Comparison of ENCODE assay signal across 25 cellular contexts in genomic region chr2:185375731-185376130, GRCh38.
DNase-seq lines count a peak whose midpoint lies in the region; ATAC-seq, FAIRE-seq and TF ChIP-seq lines count a peak whose summit lies in the region.
"Had no signal": no experiment of that assay in that cellular context is flagged by ENCODE, and none has a peak within 500 bp of the region (broad histone marks: within the 10 kb centered on the region; RNA-seq: fewer than 3 reads in every experiment).

No MANE protein-coding gene starts in this region.

- H2BK20ac ChIP-seq in IMR-90 (ENCODE audit: low read depth, low read length): no peak overlapping the region

- H3F3A ChIP-seq in PC-3 (ENCODE audit: low read length, unreplicated experiment): no peaks in the 10 kb centered on the region

- H3K4me1 ChIP-seq in A549 (no peaks in the 10 kb centered on the region), IMR-90 (ENCODE audit: control insufficient read depth, insufficient read depth, low read length) (no peaks in the 10 kb centered on the region), pancreas (no peaks in the 10 kb centered on the region), PC-3 (ENCODE audit: insufficient read depth, low read length) (no peaks in the 10 kb centered on the region)
- H3K4me1 ChIP-seq: BE2C, BLaER1 had no signal

- DNase-seq in A549 (ENCODE audit: low read depth in 1 of 2, low spot score in 1 of 2) (no peak), IMR-90 (no peak), frontal cortex (ENCODE audit: low spot score in 2 of 2) (no peak), pancreas (no peak), HPDE6-E6E7 (ENCODE audit: extremely low spot score) (no peak), AG08395 (ENCODE audit: low spot score) (no peak), PC-3 (no peak)
- DNase-seq: 8988T; BE2C; C1 segment of cervical spinal cord; CD4-positive, alpha-beta memory T cell; CD4-positive, CD25-positive, alpha-beta regulatory T cell; CD8-positive, alpha-beta memory T cell; COR-L47; DMS 273 treated with DMSO at 0.1 percent for 48 hours; DMS153; DMS53; DMS79; DND-41; EL; GDM1 had no signal

- intact Hi-C loops in IMR-90 (cut with micrococcal nuclease) (no loop called here), pancreas (cut with DNase I) (no loop called here), PC-3 (cut with micrococcal nuclease) (no loop called here)

- no peak overlapping the region for H3K9ac ChIP-seq in IMR-90 (ENCODE audit: low read depth, low read length)
- no peak overlapping the region for H3K9ac ChIP-seq in PC-3 (ENCODE audit: low read length)
- H3K9ac ChIP-seq: BLaER1 had no signal

- H4K91ac ChIP-seq in IMR-90 (ENCODE audit: insufficient read depth, low read depth, low read length): no peak overlapping the region

- H3K9me1 ChIP-seq in IMR-90 (ENCODE audit: insufficient read depth, low read length): no peaks in the 10 kb centered on the region

- no peaks in the 10 kb centered on the region for H3K9me2 ChIP-seq in PC-3 (replicated peaks; ENCODE audit: low read length)

- H3K4me3 ChIP-seq in A549: no peak overlapping the region
- H3K4me3 ChIP-seq in IMR-90 (ENCODE audit: insufficient read depth, low read depth, low read length): no peak overlapping the region
- H3K4me3 ChIP-seq in pancreas: no peak overlapping the region
- no peak overlapping the region for H3K4me3 ChIP-seq in PC-3 (ENCODE audit: low read length)
- H3K4me3 ChIP-seq: BLaER1, GM12878 had no signal

- no peaks in the 10 kb centered on the region for H3K79me2 ChIP-seq in PC-3 (ENCODE audit: low read length)

- CTCF ChIA-PET in A549 (lab: Yijun Ruan, JAX) (no interaction called here), IMR-90 (lab: Yijun Ruan, JAX) (no interaction called here), PC-3 (lab: Charles Lee) (no interaction called here)

- no peaks in the 10 kb centered on the region for H3K9me3 ChIP-seq in A549
- peaks cover 13% of the 10 kb centered on the region; the same call in 1 of the 2 replicates for H3K9me3 ChIP-seq in IMR-90 (ENCODE audit: control insufficient read depth, insufficient read depth, low read length)
- H3K9me3 ChIP-seq in pancreas: no peaks in the 10 kb centered on the region
- H3K9me3 ChIP-seq in PC-3 (ENCODE audit: low read length): no peaks in the 10 kb centered on the region
- H3K9me3 ChIP-seq: BE2C, BLaER1 had no signal

- in situ Hi-C loops in IMR-90 (cut with MboI; ENCODE audit: low sequenced_read_pairs): no loop called here

- no peak overlapping the region for H4K5ac ChIP-seq in IMR-90 (ENCODE audit: low read depth, low read length)

- 48% methylated on average over 3 of the region's 3 CpGs for WGBS in A549 (ENCODE audit: missing lambda C conversion rate)
- WGBS in IMR-90 (ENCODE audit: extremely low coverage in 2 of 2, insufficient read length in 1 of 2), 2 experiments: 83% methylated on average over 1 of the region's 3 CpGs; no CpG with 5 or more reads in 1 of the 2 experiments
- 69 to 78% methylated on average over 3 of the region's 3 CpGs for WGBS in pancreas, 2 donors

- TF ChIP-seq RAD21 in A549 (conservative IDR thresholded peaks at IDR 0.05 in 1 of 2, IDR thresholded peaks at IDR 0.05 in 1 of 2): no peak
- TF ChIP-seq RAD21 in IMR-90 (IDR thresholded peaks at IDR 0.05; ENCODE audit: low read length): no peak

- no peak for TF ChIP-seq EP300 in A549 (IDR thresholded peaks at IDR 0.05)

- TF ChIP-seq CTCF in A549 (IDR thresholded peaks at IDR 0.05) (no peak), IMR-90 (conservative IDR thresholded peaks at IDR 0.05; ENCODE audit: low read depth, low read length) (no peak), pancreas (IDR thresholded peaks at IDR 0.05) (no peak), PC-3 (conservative IDR thresholded peaks at IDR 0.05; ENCODE audit: low read depth, low read length) (no peak)

- H2AFZ ChIP-seq in IMR-90 (replicated peaks; ENCODE audit: low read length, poor library complexity) (no peak overlapping the region), PC-3 (ENCODE audit: low read length) (no peak overlapping the region)

- no peak overlapping the region for H3K18ac ChIP-seq in IMR-90 (ENCODE audit: low read depth, low read length)

- H3K27me3 ChIP-seq in IMR-90 (ENCODE audit: control insufficient read depth, insufficient read depth, low read length) (no peaks in the 10 kb centered on the region), pancreas (no peaks in the 10 kb centered on the region), PC-3 (ENCODE audit: low read length) (no peaks in the 10 kb centered on the region)
- H3K27me3 ChIP-seq: BE2C, BLaER1 had no signal

- dilution Hi-C loops in IMR-90 (cut with HindIII; ENCODE audit: low sequenced_read_pairs, unreplicated experiment): no loop called here

- H3K27ac ChIP-seq in A549 (no peak overlapping the region), IMR-90 (ENCODE audit: insufficient read depth, low read length) (no peak overlapping the region), pancreas (no peak overlapping the region), PC-3 (ENCODE audit: low read length) (no peak overlapping the region)
- H3K27ac ChIP-seq: BLaER1 had no signal

- H3K4me2 ChIP-seq in A549 (no peak overlapping the region), IMR-90 (ENCODE audit: low read depth, low read length) (no peak overlapping the region), PC-3 (ENCODE audit: low read length) (no peak overlapping the region)
- H3K4me2 ChIP-seq: BLaER1 had no signal

- no peak overlapping the region for H3K14ac ChIP-seq in IMR-90 (replicated peaks; ENCODE audit: low read depth, low read length)

- FAIRE-seq in A549 (lab: Jason Lieb, UNC) (no peak), frontal cortex (lab: Jason Lieb, UNC) (peak; percentile 37), pancreas (lab: Jason Lieb, UNC) (peak; percentile 34)
- FAIRE-seq: GM12878, GM12892, GM18507 had no signal

- H4K20me1 ChIP-seq in IMR-90 (ENCODE audit: insufficient read depth, low read length) (no peaks in the 10 kb centered on the region), PC-3 (ENCODE audit: low read length) (no peaks in the 10 kb centered on the region)
- H4K20me1 ChIP-seq: BLaER1 had no signal

- H2AK9ac ChIP-seq in IMR-90 (replicated peaks; ENCODE audit: low read depth, low read length, poor library complexity): no peak overlapping the region

- H3K36me3 ChIP-seq in IMR-90 (ENCODE audit: control insufficient read depth, insufficient read depth, low read length): no peaks in the 10 kb centered on the region
- H3K36me3 ChIP-seq in pancreas: no peaks in the 10 kb centered on the region
- no peaks in the 10 kb centered on the region for H3K36me3 ChIP-seq in PC-3 (ENCODE audit: low read depth, low read length)
- H3K36me3 ChIP-seq: BE2C, BLaER1 had no signal

- POLR2A ChIA-PET in A549 (lab: Yijun Ruan, JAX) (no interaction called here), IMR-90 (lab: Charles Lee; ENCODE audit: unreplicated experiment) (no interaction called here), PC-3 (lab: Charles Lee; ENCODE audit: unreplicated experiment) (no interaction called here)

- no peak overlapping the region for H2BK5ac ChIP-seq in IMR-90 (ENCODE audit: low read depth, low read length, poor library complexity, severe bottlenecking)

- H3K56ac ChIP-seq in IMR-90 (ENCODE audit: extremely low read depth, insufficient read depth, low read length): no peak overlapping the region

- no peak overlapping the region for H2BK15ac ChIP-seq in IMR-90 (ENCODE audit: low read depth, low read length)

- no peak for ATAC-seq in A549
- ATAC-seq in IMR-90 (ENCODE audit: low read depth): no peak
- no peak for ATAC-seq in pancreas
- no peak for ATAC-seq in PC-3
- ATAC-seq: GM12878 had no signal

- TF ChIP-seq POLR2A in A549 (IDR thresholded peaks at IDR 0.05; ENCODE audit: low read length): no peak
- no peak for TF ChIP-seq POLR2A in IMR-90 (IDR thresholded peaks at IDR 0.05; ENCODE audit: low read depth, low read length)

- H3K23ac ChIP-seq in IMR-90 (ENCODE audit: low read depth, low read length): no peak overlapping the region

- H3K79me1 ChIP-seq in IMR-90 (ENCODE audit: low read depth in 1 of 2, low read length in 2 of 2): no peaks in the 10 kb centered on the region

- no peak overlapping the region for H4K8ac ChIP-seq in IMR-90 (ENCODE audit: low read depth in 2 of 2, low read length in 2 of 2)

- no peak overlapping the region for H2BK120ac ChIP-seq in IMR-90 (ENCODE audit: low read depth, low read length)

- no TSS peak for BruUV-seq in IMR-90 (replicated peaks; lab: Mats Ljungman, UMichigan)
- BruUV-seq in PC-3 (replicated peaks; lab: Mats Ljungman, UMichigan): no TSS peak

- H2AK5ac ChIP-seq in IMR-90 (ENCODE audit: low read depth, low read length): no peak overlapping the region

- H3K4ac ChIP-seq in IMR-90 (ENCODE audit: low read depth, low read length): no peak overlapping the region

TF ChIP-seq in A549, 52 proteins besides CTCF, POLR2A, EP300 and RAD21:
- TF ChIP-seq HOXB5 (CRISPR knock-in tag; IDR thresholded peaks at IDR 0.05) (no peak), MAFK (IDR thresholded peaks at IDR 0.05; ENCODE audit: partially characterized antibody) (peak; percentile 71), RFX5 (IDR thresholded peaks at IDR 0.05) (no peak)

TF ChIP-seq in IMR-90, 13 proteins besides CTCF, POLR2A, EP300 and RAD21:
- TF ChIP-seq MAFK (IDR thresholded peaks at IDR 0.05; ENCODE audit: low read depth, low read length) (peak; percentile 78), RCOR1 (IDR thresholded peaks at IDR 0.05; ENCODE audit: insufficient replicate concordance, low read length) (no peak)
